Comparison of ENCODE assay signal across 18 cellular contexts in the genomic region with DNA sequence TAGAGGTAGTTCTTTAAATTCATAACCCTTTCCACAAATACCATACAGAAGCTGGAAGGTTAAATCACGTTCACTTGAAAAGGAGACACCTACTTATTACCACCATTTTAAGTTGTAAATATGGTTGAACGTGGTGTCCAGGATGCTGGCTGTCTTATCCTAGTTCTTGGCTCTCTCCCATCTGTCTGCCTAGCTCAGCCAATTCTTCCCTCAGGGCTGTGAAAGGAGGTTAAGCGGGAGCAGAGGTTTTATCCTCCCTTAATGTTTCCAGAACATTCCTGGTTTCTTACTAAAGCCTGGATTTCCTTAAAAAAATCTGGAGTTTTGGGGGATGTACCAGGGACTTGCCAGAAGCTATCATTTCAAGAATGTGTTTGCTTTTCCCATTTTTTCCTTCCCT.
"Had no signal": no experiment of that assay in that cellular context is flagged by ENCODE, and none has a peak within 500 bp of the region (broad histone marks: within the 10 kb centered on the region; RNA-seq: fewer than 3 reads in every experiment).

No MANE protein-coding gene starts in this region.

- H3K4me1 Mint-ChIP-seq: activated naive CD8-positive, alpha-beta T cell treated with anti-CD3 and anti-CD28 coated beads for 36 hours; central memory CD8-positive, alpha-beta T cell had no signal

- H3K9me3 Mint-ChIP-seq: central memory CD8-positive, alpha-beta T cell; stimulated activated naive CD8-positive, alpha-beta T cell treated with anti-CD3 and anti-CD28 coated beads, Interleukin-15, Interleukin-2, amounts not matched to agents 100 ng/mL and 50 ng/mL, for 24 hours had no signal

- H3K4me3 ChIP-seq: left ventricle myocardium inferior, ovary, psoas muscle, tibial nerve had no signal

- H3K27ac Mint-ChIP-seq: activated naive CD8-positive, alpha-beta T cell treated with anti-CD3 and anti-CD28 coated beads for 36 hours; stimulated activated naive CD8-positive, alpha-beta T cell treated with anti-CD3 and anti-CD28 coated beads, Interleukin-15, Interleukin-2, amounts not matched to agents 100 ng/mL and 50 ng/mL, for 24 hours had no signal

- H3K4me3 Mint-ChIP-seq: activated naive CD8-positive, alpha-beta T cell treated with anti-CD3 and anti-CD28 coated beads for 36 hours; central memory CD8-positive, alpha-beta T cell; stimulated activated naive CD8-positive, alpha-beta T cell treated with anti-CD3 and anti-CD28 coated beads, Interleukin-15, Interleukin-2, amounts not matched to agents 100 ng/mL and 50 ng/mL, for 24 hours had no signal

- H3K36me3 Mint-ChIP-seq: activated naive CD8-positive, alpha-beta T cell treated with anti-CD3 and anti-CD28 coated beads for 36 hours had no signal

- DNase-seq: activated CD4-positive, alpha-beta T cell treated with anti-CD3 and anti-CD28 coated beads, Interleukin-2, amount 50 U/mL, for 1 hour; activated naive CD4-positive, alpha-beta T cell; activated naive CD8-positive, alpha-beta T cell treated with anti-CD3 and anti-CD28 coated beads for 36 hours; activated T-cell treated with anti-CD3 and anti-CD28 coated beads for 4 hours; amniotic stem cell; brain microvascular endothelial cell; cortex of kidney; erythroblast; head of caudate nucleus; left ventricle myocardium inferior; mammary epithelial cell; ovary; psoas muscle; right cardiac atrium; T1000 had no signal
